Comparison of ENCODE assay signal across 8 cellular contexts in genomic region chr1:230270940-230271325, GRCh38.
DNase-seq lines count a peak whose midpoint lies in the region; ATAC-seq lines count a peak whose summit lies in the region.

No MANE protein-coding gene starts in this region.

- DNase-seq in GDM1 (lab: John Stamatoyannopoulos, UW) (peak; percentile 37), NCI-H446 (lab: John Stamatoyannopoulos, UW) (no peak), foreskin melanocyte (no peak), activated gamma-delta T cell (lab: John Stamatoyannopoulos, UW) (no peak)
- DNase-seq in activated naive CD8-positive, alpha-beta T cell treated with anti-CD3 and anti-CD28 coated beads for 36 hours, result peak; percentile 24
- DNase-seq in natural killer cell treated with Interleukin-12 subunit alpha and Interleukin-12 subunit beta and Interleukin-15 and Interleukin-18, amount 100 ng/mL, for 72 hours (ENCODE audit: low spot score), result no peak

- peaks cover 48% of the 10 kb centered on the region for H3K4me1 Mint-ChIP-seq in activated naive CD8-positive, alpha-beta T cell treated with anti-CD3 and anti-CD28 coated beads for 36 hours
- H3K4me1 Mint-ChIP-seq in natural killer cell treated with Interleukin-12 subunit alpha and Interleukin-12 subunit beta and Interleukin-15 and Interleukin-18, amount 100 ng/mL, for 72 hours (ENCODE audit: low read depth in 2 of 2), result peaks cover 27 to 29% of the 10 kb centered on the region in 2 donors

- H3K4me3 Mint-ChIP-seq in activated naive CD8-positive, alpha-beta T cell treated with anti-CD3 and anti-CD28 coated beads for 36 hours, result peak overlapping the region; percentile 55
- H3K4me3 Mint-ChIP-seq in natural killer cell treated with Interleukin-12 subunit alpha and Interleukin-12 subunit beta and Interleukin-15 and Interleukin-18, amount 100 ng/mL, for 72 hours, result peak overlapping the region; percentile 62

- ATAC-seq in HG03064 (IDR thresholded peaks at IDR 0.05; ENCODE audit: low read depth, unreplicated experiment) (peak; percentile 27), GM19397 (IDR thresholded peaks at IDR 0.05; ENCODE audit: unreplicated experiment) (no peak)
- peak; percentile 69 to 71 for ATAC-seq in natural killer cell treated with Interleukin-12 subunit alpha and Interleukin-12 subunit beta and Interleukin-15 and Interleukin-18, amount 100 ng/mL, for 72 hours

- peaks cover 23% of the 10 kb centered on the region for H3K36me3 Mint-ChIP-seq in activated naive CD8-positive, alpha-beta T cell treated with anti-CD3 and anti-CD28 coated beads for 36 hours
- no peaks in the 10 kb centered on the region for H3K36me3 Mint-ChIP-seq in natural killer cell treated with Interleukin-12 subunit alpha and Interleukin-12 subunit beta and Interleukin-15 and Interleukin-18, amount 100 ng/mL, for 72 hours

- no peaks in the 10 kb centered on the region for H3K27me3 Mint-ChIP-seq in activated naive CD8-positive, alpha-beta T cell treated with anti-CD3 and anti-CD28 coated beads for 36 hours
- H3K27me3 Mint-ChIP-seq in natural killer cell treated with Interleukin-12 subunit alpha and Interleukin-12 subunit beta and Interleukin-15 and Interleukin-18, amount 100 ng/mL, for 72 hours, result no peaks in the 10 kb centered on the region

- H3K27ac Mint-ChIP-seq in activated naive CD8-positive, alpha-beta T cell treated with anti-CD3 and anti-CD28 coated beads for 36 hours, result peak overlapping the region; percentile 90
- H3K27ac Mint-ChIP-seq in natural killer cell treated with Interleukin-12 subunit alpha and Interleukin-12 subunit beta and Interleukin-15 and Interleukin-18, amount 100 ng/mL, for 72 hours, result peak overlapping the region; percentile 8 to 44

- H3K9me3 Mint-ChIP-seq in activated naive CD8-positive, alpha-beta T cell treated with anti-CD3 and anti-CD28 coated beads for 36 hours, result no peaks in the 10 kb centered on the region
- no peaks in the 10 kb centered on the region for H3K9me3 Mint-ChIP-seq in natural killer cell treated with Interleukin-12 subunit alpha and Interleukin-12 subunit beta and Interleukin-15 and Interleukin-18, amount 100 ng/mL, for 72 hours

Comparison
In these comparisons a context has a peak if more than half of its experiments do, and no peak if none do; other contexts are left out.
1. DNase-seq: peak in GDM1 (single experiment) and activated naive CD8-positive, alpha-beta T cell treated with anti-CD3 and anti-CD28 coated beads for 36 hours (single experiment); none in natural killer cell treated with Interleukin-12 subunit alpha and Interleukin-12 subunit beta and Interleukin-15 and Interleukin-18, amount 100 ng/mL, for 72 hours (single experiment), NCI-H446 (0 of 2), foreskin melanocyte (single experiment) and activated gamma-delta T cell (single experiment).